In genomic region chrY:2935606-2936521, GRCh38 we compare ENCODE assay signal across 8 cellular contexts. TPM values are rescaled to one million over a fixed set of nuclear protein-coding genes. Genes with fewer than 3 reads are reported as not detected.
A peak's percentile ranks its signal among the peaks of the same experiment; 100 is the strongest.
DNase-seq lines count a peak whose midpoint lies in the region; FAIRE-seq lines count a peak whose summit lies in the region.

No MANE protein-coding gene starts in this region.

- peak; percentile 66 for FAIRE-seq in GM19239 (lab: Jason Lieb, UNC)

- peak overlapping the region; percentile 97 for H3K27ac Mint-ChIP-seq in activated CD4-positive, alpha-beta memory T cell treated with anti-CD3 and anti-CD28 coated beads for 36 hours

- H3K27me3 Mint-ChIP-seq in activated CD4-positive, alpha-beta memory T cell treated with anti-CD3 and anti-CD28 coated beads for 36 hours, result no peaks in the 10 kb centered on the region

- peaks cover 6% of the 10 kb centered on the region for H3K36me3 Mint-ChIP-seq in activated CD4-positive, alpha-beta memory T cell treated with anti-CD3 and anti-CD28 coated beads for 36 hours

- peak overlapping the region; percentile 77 for H3K4me3 Mint-ChIP-seq in activated CD4-positive, alpha-beta memory T cell treated with anti-CD3 and anti-CD28 coated beads for 36 hours

- CTCF ChIA-PET in activated CD4-positive, alpha-beta memory T cell treated with anti-CD3 and anti-CD28 coated beads for 36 hours (lab: Charles Lee), result interaction anchor here (0.6 to 1.4 kb wide), 5 partner anchors 9 to 93 kb away, joined by 3 to 4 read pairs (median 4); no protein-coding TSS in a partner anchor

- POLR2A ChIA-PET in activated CD4-positive, alpha-beta memory T cell treated with anti-CD3 and anti-CD28 coated beads for 36 hours (lab: Charles Lee), result no interaction called here

- peak; percentile 10 for DNase-seq in GM19239 (ENCODE audit: insufficient read length, low spot score)
- DNase-seq in KG1 (lab: John Stamatoyannopoulos, UW), result peak; percentile 82
- DNase-seq in activated CD4-positive, alpha-beta memory T cell treated with anti-CD3 and anti-CD28 coated beads for 36 hours, result peak; percentile 90
- peak; percentile 91 for DNase-seq in glomerular visceral epithelial cell (ENCODE audit: extremely low spot score)
- peak; percentile 84 to 85 for DNase-seq in stimulated activated CD4-positive, alpha-beta T cell treated with anti-CD3 and anti-CD28 coated beads, Interleukin-2, amount 100 ng/mL, for 24 hours
- no peak for DNase-seq in NOMO-1 (lab: John Stamatoyannopoulos, UW; ENCODE audit: unreplicated experiment in 2 of 2)
- DNase-seq in GDM1 (lab: John Stamatoyannopoulos, UW), result no peak
- no peak for DNase-seq in NCI-H345 (lab: John Stamatoyannopoulos, UW)

- no peaks in the 10 kb centered on the region for H3K9me3 Mint-ChIP-seq in activated CD4-positive, alpha-beta memory T cell treated with anti-CD3 and anti-CD28 coated beads for 36 hours

- intact Hi-C loops in activated CD4-positive, alpha-beta memory T cell treated with anti-CD3 and anti-CD28 coated beads for 36 hours (cut with micrococcal nuclease), result loop anchor here (1.0 to 5.0 kb wide), 5 partner anchors 23 to 94 kb away; partner anchors contain the start of gene RPS4Y1

- peaks cover 24% of the 10 kb centered on the region for H3K4me1 Mint-ChIP-seq in activated CD4-positive, alpha-beta memory T cell treated with anti-CD3 and anti-CD28 coated beads for 36 hours (ENCODE audit: low read depth)

RNA-seq across cellular contexts. Expression of gene ZFY, which starts 0.7 kb away (rescaled TPM):
- total RNA-seq in activated CD4-positive, alpha-beta memory T cell treated with anti-CD3 and anti-CD28 coated beads for 36 hours, result 10 to 100 TPM; 13.0 to 13.1 TPM

Comparison
In these comparisons a context has a peak if more than half of its experiments do, and no peak if none do; other contexts are left out.
1. DNase-seq: peak in GM19239 (single experiment), KG1 (single experiment), activated CD4-positive, alpha-beta memory T cell treated with anti-CD3 and anti-CD28 coated beads for 36 hours (single experiment), glomerular visceral epithelial cell (single experiment) and stimulated activated CD4-positive, alpha-beta T cell treated with anti-CD3 and anti-CD28 coated beads, Interleukin-2, amount 100 ng/mL, for 24 hours (2 of 2); none in NOMO-1 (0 of 2), GDM1 (single experiment) and NCI-H345 (single experiment).